8 cellular contexts compared by ENCODE assay signal in the genomic region with DNA sequence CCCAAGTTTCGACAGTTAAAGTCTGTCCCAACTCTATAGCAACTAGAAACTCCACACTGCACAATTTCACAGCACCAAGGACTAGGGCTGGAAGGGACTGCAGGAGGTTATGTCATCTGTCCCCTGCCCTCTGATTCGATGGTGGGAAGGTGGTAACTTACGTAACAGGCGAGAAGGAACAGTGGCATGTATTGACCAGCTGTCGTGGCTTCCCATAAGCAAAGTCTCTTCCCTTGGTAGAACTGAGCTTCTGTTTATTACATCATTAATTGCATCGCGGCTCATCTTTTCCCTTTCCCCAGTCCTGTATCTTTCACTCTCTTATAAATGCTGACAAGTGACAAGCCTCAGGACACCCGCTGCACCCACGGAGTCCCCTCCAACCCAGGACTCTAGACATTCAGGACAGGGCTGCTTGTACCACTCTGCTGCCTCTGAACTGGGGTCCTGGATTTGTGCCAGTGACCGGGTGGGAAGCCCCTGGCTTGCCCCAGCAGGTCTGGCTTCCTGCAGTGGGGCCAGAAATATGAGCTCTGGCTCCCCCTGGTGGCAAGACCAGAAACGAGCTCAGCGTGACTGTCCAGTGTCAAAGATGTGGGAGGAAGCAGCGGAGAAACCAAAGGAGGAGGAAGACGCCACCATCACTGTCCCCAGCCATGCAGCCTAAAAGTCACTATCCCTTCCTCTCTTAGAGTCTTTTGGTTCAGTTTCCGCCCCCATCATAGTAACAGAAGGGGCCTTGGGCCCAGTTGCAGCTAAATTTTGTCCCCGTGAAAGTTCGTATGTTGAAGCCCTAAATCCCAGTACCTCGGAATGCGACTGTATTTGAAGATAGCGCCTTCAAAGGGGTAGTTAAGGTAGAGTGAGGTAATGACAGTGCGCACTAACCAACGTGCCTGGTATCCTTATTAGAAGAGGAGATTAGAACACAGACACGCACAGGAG.
DNase-seq lines count a peak whose midpoint lies in the region; ATAC-seq and TF ChIP-seq lines count a peak whose summit lies in the region.

No MANE protein-coding gene starts in this region.

- no peak overlapping the region for H3K27ac Mint-ChIP-seq in activated T-helper 17 cell treated with anti-CD3 and anti-CD28 coated beads, Interleukin-2, amount 50 U/mL, for 72 hours

- TF ChIP-seq RAD21 in HCT116 (IDR thresholded peaks at IDR 0.05; ENCODE audit: low read depth), result peak; percentile 64

- peaks cover 3 to 5% of the 10 kb centered on the region in 2 experiments; a peak in 2 of 4 replicates for H3K4me1 ChIP-seq in HCT116 (ENCODE audit: control insufficient read depth in 1 of 2, insufficient read depth in 2 of 2, low read length in 2 of 2)
- no peaks in the 10 kb centered on the region for H3K4me1 ChIP-seq in PC-9 (replicated peaks; ENCODE audit: insufficient read depth)
- H3K4me1 ChIP-seq in gastroesophageal sphincter, result peaks cover 0 to 5% (median 0%) of the 10 kb centered on the region in 3 donors

- H3K9me3 Mint-ChIP-seq in activated T-helper 17 cell treated with anti-CD3 and anti-CD28 coated beads, Interleukin-2, amount 50 U/mL, for 72 hours, result no peaks in the 10 kb centered on the region

- H3F3A ChIP-seq in PC-9 (ENCODE audit: insufficient read depth, low read depth), result no peaks in the 10 kb centered on the region

- H3K79me2 ChIP-seq in HCT116 (ENCODE audit: insufficient read depth, low read length) (no peaks in the 10 kb centered on the region), PC-9 (ENCODE audit: low read depth) (no peaks in the 10 kb centered on the region)

- TF ChIP-seq CTCF in HCT116 (IDR thresholded peaks at IDR 0.05 in 2 of 3, conservative IDR thresholded peaks at IDR 0.05 in 1 of 3; ENCODE audit: borderline replicate concordance in 1 of 3, insufficient read depth in 1 of 3, low read depth in 2 of 3, low read length in 2 of 3) (peak; percentile 28 to 91 (median 84); a peak in 5 of 6 replicates), PC-9 (conservative IDR thresholded peaks at IDR 0.05) (peak; percentile 91), gastroesophageal sphincter (IDR thresholded peaks at IDR 0.05) (peak in 3 of 4 experiments; percentile 29 to 74 (median 48))

- H3K4me1 Mint-ChIP-seq in activated T-helper 17 cell treated with anti-CD3 and anti-CD28 coated beads, Interleukin-2, amount 50 U/mL, for 72 hours, result peaks cover 9% of the 10 kb centered on the region

- H3K9me2 ChIP-seq in HCT116 (ENCODE audit: insufficient read depth), result no peaks in the 10 kb centered on the region
- no peaks in the 10 kb centered on the region for H3K9me2 ChIP-seq in PC-9 (ENCODE audit: insufficient read depth)

- RAD21 ChIA-PET in HCT116 (lab: Charles Lee; ENCODE audit: low non-redundant PET in 1 of 2, low total read pairs in 2 of 2, uncharacterized antibody in 2 of 2, unreplicated experiment in 2 of 2), result interaction anchor here (0.6 to 0.7 kb wide), 2 partner anchors 107 to 126 kb away, joined by 3 read pairs; no protein-coding TSS in a partner anchor

- H3K4me3 ChIP-seq in HCT116 (replicated peaks in 1 of 2; ENCODE audit: low read depth in 1 of 2, low read length in 2 of 2) (no peak overlapping the region), PC-9 (no peak overlapping the region), gastroesophageal sphincter (no peak overlapping the region)

- TF ChIP-seq EP300 in gastroesophageal sphincter (IDR thresholded peaks at IDR 0.05), result no peak

- TF ChIP-seq POLR2A in HCT116 (IDR thresholded peaks at IDR 0.05; ENCODE audit: borderline replicate concordance, extremely low read depth, insufficient read depth, insufficient read length) (no peak), gastroesophageal sphincter (IDR thresholded peaks at IDR 0.05) (no peak)

- H3K9me3 ChIP-seq in HCT116 (ENCODE audit: control insufficient read depth in 1 of 2, insufficient read depth in 1 of 2, low read depth in 1 of 2, low read length in 2 of 2) (no peaks in the 10 kb centered on the region), PC-9 (ENCODE audit: insufficient read depth, low read depth) (no peaks in the 10 kb centered on the region), gastroesophageal sphincter (no peaks in the 10 kb centered on the region)

- H3K27ac ChIP-seq in HCT116 (ENCODE audit: low read depth, low read length) (no peak overlapping the region), PC-9 (no peak overlapping the region), gastroesophageal sphincter (no peak overlapping the region)

- H3K36me3 ChIP-seq in HCT116 (ENCODE audit: control insufficient read depth in 1 of 2, insufficient read depth in 2 of 2, low read length in 2 of 2) (no peaks in the 10 kb centered on the region), PC-9 (ENCODE audit: low read depth) (no peaks in the 10 kb centered on the region), gastroesophageal sphincter (no peaks in the 10 kb centered on the region)

- intact Hi-C loops in HCT116 (cut with micrococcal nuclease) (loop anchor here (1.0 to 10.0 kb wide), 3 partner anchors 107 to 1226 kb away; partner anchors contain the start of gene LARGE1), PC-9 (cut with micrococcal nuclease; ENCODE audit: unreplicated experiment) (loop anchor here (1.0 kb wide), 1 partner anchor 736 kb away; no protein-coding TSS in a partner anchor)

- peak; percentile 82 for ATAC-seq in HCT116
- peak; percentile 63 for ATAC-seq in activated T-helper 17 cell treated with anti-CD3 and anti-CD28 coated beads, Interleukin-2, amount 50 U/mL, for 72 hours (replicated peaks)
- ATAC-seq in gastroesophageal sphincter, result no peak
- ATAC-seq in HG03342 (IDR thresholded peaks at IDR 0.05; ENCODE audit: unreplicated experiment), result no peak

- H3K4me2 ChIP-seq in HCT116 (ENCODE audit: low read length), result no peak overlapping the region
- H3K4me2 ChIP-seq in PC-9, result no peak overlapping the region

- no TSS peak for BruUV-seq in HCT116 (replicated peaks; lab: Mats Ljungman, UMichigan)
- BruUV-seq in PC-9 (replicated peaks; lab: Mats Ljungman, UMichigan), result no TSS peak

- DNase-seq in COLO829 (ENCODE audit: low spot score) (peak; percentile 62), HCT116 (ENCODE audit: low read depth, low spot score) (peak; percentile 24), PC-9 (peak in 1 of 2 experiments; percentile 53), pons (ENCODE audit: low spot score) (peak; percentile 24), dedifferentiated amniotic fluid mesenchymal stem cell (ENCODE audit: extremely low spot score) (no peak)

- CTCF ChIA-PET in HCT116 (lab: Charles Lee) (interaction anchor here (0.7 to 2.8 kb wide), 17 partner anchors 9 to 736 kb away, joined by 3 to 29 read pairs (median 4); no protein-coding TSS in a partner anchor), PC-9 (lab: Charles Lee) (interaction anchor here (0.6 to 1.1 kb wide), 2 partner anchors 67 to 735 kb away, joined by 3 to 5 read pairs; no protein-coding TSS in a partner anchor)

- H3K9ac ChIP-seq in HCT116 (ENCODE audit: low read length), result no peak overlapping the region

- POLR2A ChIA-PET in HCT116 (lab: Charles Lee), result no interaction called here
- POLR2A ChIA-PET in PC-9 (lab: Charles Lee; ENCODE audit: unreplicated experiment), result interaction anchor here (0.6 to 0.7 kb wide), 2 partner anchors 81 to 218 kb away, joined by 4 to 8 read pairs; no protein-coding TSS in a partner anchor

- no peak overlapping the region for H2AFZ ChIP-seq in HCT116 (ENCODE audit: low read depth, low read length, poor library complexity, severe bottlenecking)
- H2AFZ ChIP-seq in PC-9, result no peak overlapping the region

- no peaks in the 10 kb centered on the region for H4K20me1 ChIP-seq in HCT116 (ENCODE audit: insufficient read depth)
- no peaks in the 10 kb centered on the region for H4K20me1 ChIP-seq in PC-9 (ENCODE audit: insufficient read depth)

- H3K27me3 Mint-ChIP-seq in activated T-helper 17 cell treated with anti-CD3 and anti-CD28 coated beads, Interleukin-2, amount 50 U/mL, for 72 hours, result peaks cover 44% of the 10 kb centered on the region

- H3K27me3 ChIP-seq in HCT116 (ENCODE audit: insufficient read depth, low read length) (no peaks in the 10 kb centered on the region), PC-9 (ENCODE audit: insufficient read depth, low read depth) (peaks cover 43% of the 10 kb centered on the region), gastroesophageal sphincter (peaks cover 54% of the 10 kb centered on the region)

- H3K36me3 Mint-ChIP-seq in activated T-helper 17 cell treated with anti-CD3 and anti-CD28 coated beads, Interleukin-2, amount 50 U/mL, for 72 hours (ENCODE audit: low read depth), result no peaks in the 10 kb centered on the region

- H3K4me3 Mint-ChIP-seq in activated T-helper 17 cell treated with anti-CD3 and anti-CD28 coated beads, Interleukin-2, amount 50 U/mL, for 72 hours, result no peak overlapping the region

- WGBS in gastroesophageal sphincter (ENCODE audit: low coverage in 1 of 2), 2 donors, result 62 to 72% methylated on average over 2 to 11 of the region's 23 CpGs

TF ChIP-seq in HCT116, 20 proteins besides CTCF, POLR2A, EP300 and RAD21 (continues in another document):
- TF ChIP-seq REST (IDR thresholded peaks at IDR 0.05; ENCODE audit: low read depth), result no peak
- TF ChIP-seq ZFX (IDR thresholded peaks at IDR 0.05), result no peak

Comparison
In these comparisons a context has a peak if more than half of its experiments do, and no peak if none do; other contexts are left out.
1. ATAC-seq: peak in HCT116 (single experiment) and activated T-helper 17 cell treated with anti-CD3 and anti-CD28 coated beads, Interleukin-2, amount 50 U/mL, for 72 hours (single experiment); none in gastroesophageal sphincter (single experiment) and HG03342 (single experiment).
2. Peak in every context shown above with its lines, with median percentiles within 50 percentile points of each other: CTCF ChIP-seq.